ENCODE assay signal across 17 cellular contexts in genomic region chr18:78246588-78246987, GRCh38.
DNase-seq lines count a peak whose midpoint lies in the region; FAIRE-seq and TF ChIP-seq lines count a peak whose summit lies in the region.
"Had no signal": no experiment of that assay in that cellular context is flagged by ENCODE, and none has a peak within 500 bp of the region (broad histone marks: within the 10 kb centered on the region; RNA-seq: fewer than 3 reads in every experiment).

No MANE protein-coding gene starts in this region.

- H2BK20ac ChIP-seq in H1 (ENCODE audit: low read length), result no peak overlapping the region

- H2BK120ac ChIP-seq in H1 (replicated peaks; ENCODE audit: low read depth, low read length), result no peak overlapping the region

- no peak overlapping the region for H3K9ac ChIP-seq in H1 (replicated peaks in 1 of 4; ENCODE audit: extremely low read depth in 1 of 4, low read depth in 3 of 4, low read length in 3 of 4)

- H3K4me1 ChIP-seq in H1 (replicated peaks in 1 of 4; ENCODE audit: control insufficient read depth in 3 of 4, insufficient read depth in 4 of 4, low read length in 3 of 4), result peaks cover 0 to 5% (median 0%) of the 10 kb centered on the region in 4 experiments; a peak in 1 of 7 replicates

- no peaks in the 10 kb centered on the region for H3K9me3 ChIP-seq in H1 (ENCODE audit: insufficient read depth in 2 of 2, low read depth in 1 of 2, low read length in 1 of 2)

- no peak overlapping the region for H3K4ac ChIP-seq in H1 (replicated peaks; ENCODE audit: insufficient read length, low read depth, low read length)

- no peak for TF ChIP-seq EP300 in H1 (IDR thresholded peaks at IDR 0.05; ENCODE audit: borderline replicate concordance in 1 of 2, low read depth in 2 of 2, low read length in 2 of 2)

- H3K27me3 ChIP-seq in H1 (replicated peaks in 1 of 4; ENCODE audit: control insufficient read depth in 3 of 4, extremely low read depth in 1 of 4, insufficient read depth in 3 of 4, low read length in 3 of 4), result no peaks in the 10 kb centered on the region
- peaks cover 5% of the 10 kb centered on the region for H3K27me3 ChIP-seq in layer of hippocampus (ENCODE audit: control insufficient read depth, insufficient read depth, low read length)

- no peaks in the 10 kb centered on the region for H3K36me3 ChIP-seq in H1 (ENCODE audit: control insufficient read depth in 2 of 4, insufficient read depth in 4 of 4, low read length in 3 of 4)

- no peak for TF ChIP-seq CTCF in H1 (IDR thresholded peaks at IDR 0.05; ENCODE audit: control extremely low read depth in 1 of 3, insufficient read depth in 1 of 3, low read depth in 1 of 3, low read length in 3 of 3)
- TF ChIP-seq CTCF in neural crest cell (conservative IDR thresholded peaks at IDR 0.05), result no peak

- TF ChIP-seq POLR2A in H1 (IDR thresholded peaks at IDR 0.05; ENCODE audit: control extremely low read depth in 1 of 2, low read depth in 2 of 2, low read length in 2 of 2), result no peak

- H3K23me2 ChIP-seq in H1 (ENCODE audit: low read depth, low read length), result no peaks in the 10 kb centered on the region; the same call in 1 of the 2 replicates

- DNase-seq in H1 (ENCODE audit: low read depth in 1 of 2, low spot score in 2 of 2), result no peak
- no peak for DNase-seq in neural crest cell (ENCODE audit: low read depth, low spot score)
- no peak for DNase-seq in NCI-H2029 treated with DMSO at 0.1 percent for 48 hours (lab: John Stamatoyannopoulos, UW)
- no peak for DNase-seq in GM19238 (ENCODE audit: insufficient read length, low spot score)
- DNase-seq in amniotic stem cell (lab: John Stamatoyannopoulos, UW), result no peak
- DNase-seq: C1 segment of cervical spinal cord; Calu3; CD4-positive, alpha-beta memory T cell; COR-L47; DMS79; EL; GDM1; GOT3; H7; HCEC 1CT had no signal

- WGBS in H1 (ENCODE audit: extremely low coverage in 1 of 2, insufficient coverage in 1 of 2, insufficient read length in 1 of 2, insufficient replicate concordance in 2 of 2, low coverage in 1 of 2, low lambda C conversion rate in 2 of 2, missing lambda C conversion rate in 1 of 2), 2 experiments, result 85% methylated on average over 16 of the region's 17 CpGs; no CpG with 5 or more reads in 1 of the 2 experiments

- no peak overlapping the region for H2BK5ac ChIP-seq in H1 (ENCODE audit: low read depth, low read length)

- H3K27me3 Mint-ChIP-seq in neural crest cell (ENCODE audit: low read depth), result peaks cover 3% of the 10 kb centered on the region
- H3K27me3 Mint-ChIP-seq: CD4-positive, alpha-beta memory T cell had no signal

- no peaks in the 10 kb centered on the region for H3K79me1 ChIP-seq in H1 (ENCODE audit: low read depth, low read length)

- no peak for FAIRE-seq in H1 (lab: Jason Lieb, UNC)
- FAIRE-seq: GM12878 had no signal

- H3K23ac ChIP-seq in H1 (ENCODE audit: insufficient read length), result no peak overlapping the region

- no peaks in the 10 kb centered on the region for H3K36me3 Mint-ChIP-seq in neural crest cell (ENCODE audit: low read depth)
- H3K36me3 Mint-ChIP-seq: CD4-positive, alpha-beta memory T cell had no signal

- no peak overlapping the region for H4K91ac ChIP-seq in H1 (replicated peaks; ENCODE audit: insufficient read length, low read length)

- no peak overlapping the region for H3K56ac ChIP-seq in H1 (replicated peaks; ENCODE audit: insufficient read length, low read depth, low read length)

- H2AK5ac ChIP-seq in H1 (ENCODE audit: low read depth, low read length), result no peak overlapping the region

- H3K9me3 Mint-ChIP-seq in neural crest cell, result no peaks in the 10 kb centered on the region

- H2BK15ac ChIP-seq in H1 (ENCODE audit: low read length), result no peak overlapping the region

- no peaks in the 10 kb centered on the region for H4K20me1 ChIP-seq in H1 (replicated peaks in 1 of 2; ENCODE audit: control insufficient read depth in 1 of 2, insufficient read depth in 2 of 2, low read length in 2 of 2)

- no peak overlapping the region for H4K5ac ChIP-seq in H1 (ENCODE audit: insufficient read length, low read depth, low read length)

- TF ChIP-seq RAD21 in H1 (IDR thresholded peaks at IDR 0.05 in 1 of 2, conservative IDR thresholded peaks at IDR 0.05 in 1 of 2; ENCODE audit: low read depth in 2 of 2, low read length in 2 of 2), result no peak

- no peak overlapping the region for H3K4me3 ChIP-seq in H1 (ENCODE audit: extremely low read depth in 1 of 4, insufficient read depth in 2 of 4, low read depth in 3 of 4, low read length in 4 of 4)
- H3K4me3 ChIP-seq: GM12878 had no signal

- POLR2A ChIA-PET in H1 (lab: Charles Lee; ENCODE audit: partially characterized antibody), result no interaction called here

- peak overlapping the region; percentile 75 for H3K27ac Mint-ChIP-seq in neural crest cell (ENCODE audit: unreplicated experiment)
- H3K27ac Mint-ChIP-seq: CD4-positive, alpha-beta memory T cell had no signal

- CTCF ChIA-PET in H1 (lab: Charles Lee; ENCODE audit: partially characterized antibody), result no interaction called here

- H3K14ac ChIP-seq in H1 (ENCODE audit: insufficient read length), result no peak overlapping the region

- peak overlapping the region; percentile 0; the same call in 1 of the 2 replicates for H4K8ac ChIP-seq in H1 (ENCODE audit: extremely low read depth, insufficient read depth, low read length)

- no peak overlapping the region for H3K27ac ChIP-seq in H1 (ENCODE audit: low read depth, low read length)
- peak overlapping the region; percentile 16 for H3K27ac ChIP-seq in layer of hippocampus (ENCODE audit: low read depth, low read length)

- no peak overlapping the region for H3K18ac ChIP-seq in H1 (ENCODE audit: extremely low read depth, low read length)

- no peak overlapping the region for H2BK12ac ChIP-seq in H1 (ENCODE audit: low read depth, low read length)

- no peak overlapping the region for H3K4me3 Mint-ChIP-seq in neural crest cell
- H3K4me3 Mint-ChIP-seq: CD4-positive, alpha-beta memory T cell had no signal

- H3K79me2 ChIP-seq in H1 (ENCODE audit: control insufficient read depth in 1 of 2, insufficient read depth in 2 of 2, low read length in 2 of 2), result no peaks in the 10 kb centered on the region

- no peak overlapping the region for H2AFZ ChIP-seq in H1 (ENCODE audit: low read length)

- H3K4me2 ChIP-seq in H1 (ENCODE audit: insufficient read depth in 1 of 2, low read depth in 2 of 2, low read length in 2 of 2), result no peak overlapping the region

- peaks cover 42% of the 10 kb centered on the region for H3K4me1 Mint-ChIP-seq in neural crest cell
- H3K4me1 Mint-ChIP-seq: CD4-positive, alpha-beta memory T cell had no signal

TF ChIP-seq in H1, 55 proteins besides CTCF, POLR2A, EP300 and RAD21:
- no peak for TF ChIP-seq FOSL1 (IDR thresholded peaks at IDR 0.05; ENCODE audit: insufficient read depth, low read depth, low read length)
- no peak for TF ChIP-seq RBBP5 (IDR thresholded peaks at IDR 0.05; ENCODE audit: borderline replicate concordance, low read depth, low read length)
- TF ChIP-seq ATF3 (IDR thresholded peaks at IDR 0.05; ENCODE audit: insufficient read depth, low read depth, low read length), result no peak
- no peak for TF ChIP-seq BACH1 (IDR thresholded peaks at IDR 0.05; ENCODE audit: low read length)
- TF ChIP-seq HDAC6 (IDR thresholded peaks at IDR 0.05; ENCODE audit: low read depth, low read length), result no peak
- no peak for TF ChIP-seq CBX5 (IDR thresholded peaks at IDR 0.05; ENCODE audit: low read depth, low read length)
- no peak for TF ChIP-seq E2F6 (IDR thresholded peaks at IDR 0.05)
- TF ChIP-seq SUZ12 (IDR thresholded peaks at IDR 0.05; ENCODE audit: low read length), result no peak
- TF ChIP-seq SP4 (IDR thresholded peaks at IDR 0.05; ENCODE audit: low read length), result no peak
- TF ChIP-seq CHD2 (IDR thresholded peaks at IDR 0.05; ENCODE audit: low read length), result no peak
- no peak for TF ChIP-seq TAF1 (IDR thresholded peaks at IDR 0.05; ENCODE audit: low read depth, low read length)
- TF ChIP-seq USF2 (IDR thresholded peaks at IDR 0.05; ENCODE audit: low read length), result no peak
- TF ChIP-seq CHD1 (IDR thresholded peaks at IDR 0.05; ENCODE audit: low read depth, low read length), result no peak
- no peak for TF ChIP-seq SIRT6 (IDR thresholded peaks at IDR 0.05; ENCODE audit: low read length)
- TF ChIP-seq ATF2 (IDR thresholded peaks at IDR 0.05; ENCODE audit: low read length), result no peak
- no peak for TF ChIP-seq EGR1 (IDR thresholded peaks at IDR 0.05; ENCODE audit: borderline replicate concordance, low read depth, low read length)
- no peak for TF ChIP-seq SP2 (IDR thresholded peaks at IDR 0.05; ENCODE audit: low read length)
